8 cellular contexts compared by ENCODE assay signal in the genomic region with DNA sequence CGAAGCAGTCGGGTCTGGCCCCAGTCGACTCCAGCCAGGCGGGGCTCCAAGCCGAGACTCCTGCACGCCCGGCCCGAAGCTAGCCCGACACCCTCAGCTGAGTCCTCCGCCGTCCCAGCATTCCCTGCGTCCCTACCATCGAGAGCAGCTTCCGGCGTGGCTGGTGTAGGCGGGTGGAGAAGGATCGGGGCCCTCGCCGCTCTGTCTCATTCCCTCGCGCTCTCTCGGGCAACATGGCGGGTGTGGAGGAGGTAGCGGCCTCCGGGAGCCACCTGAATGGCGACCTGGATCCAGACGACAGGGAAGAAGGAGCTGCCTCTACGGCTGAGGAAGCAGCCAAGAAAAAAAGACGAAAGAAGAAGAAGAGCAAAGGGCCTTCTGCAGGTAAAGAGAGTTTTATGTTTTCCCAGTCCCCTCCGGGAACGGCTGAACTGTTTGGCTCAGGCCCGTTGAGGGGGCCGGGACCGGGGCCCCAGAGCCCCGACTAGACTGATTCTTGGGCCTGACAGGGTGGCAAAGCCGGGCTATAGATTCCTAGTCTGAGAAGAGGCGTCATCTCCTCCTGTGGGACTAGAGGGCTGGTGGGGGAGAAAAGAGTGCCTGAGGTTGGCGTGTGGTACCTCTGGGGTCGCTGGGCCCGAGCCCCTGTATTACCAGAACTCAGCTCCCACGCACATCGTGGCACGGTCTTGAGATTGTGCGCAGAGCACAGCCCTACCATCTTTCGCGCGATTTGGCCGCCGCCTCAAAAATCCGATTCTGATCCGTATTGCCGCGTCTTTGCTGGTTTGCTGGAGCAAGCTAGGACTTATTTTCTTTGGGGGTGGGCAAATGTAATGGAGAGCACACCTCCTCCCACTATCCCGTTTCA. TPM values are rescaled to one million over a fixed set of nuclear protein-coding genes. Genes with fewer than 3 reads are reported as not detected.
DNase-seq lines count a peak whose midpoint lies in the region; ATAC-seq and TF ChIP-seq lines count a peak whose summit lies in the region.

A gene (plus strand): TSS at position 206 of the 871 bp plus-strand sequence. CDS start 28 bp downstream, at position 234.

- no peak for TF ChIP-seq RAD21 in Ishikawa (IDR thresholded peaks at IDR 0.05; ENCODE audit: low read depth)

- H3K27ac ChIP-seq in PC-3 (ENCODE audit: low read length), result peak within 1 kb of the TSS; percentile 83
- peak within 1 kb of the TSS; percentile 92 for H3K27ac ChIP-seq in epithelial cell of prostate

- BruUV-seq in PC-3 (replicated peaks; lab: Mats Ljungman, UMichigan), result TSS peak; percentile 71

- H3K9me3 ChIP-seq in PC-3 (ENCODE audit: low read length), result no peaks in the 10 kb centered on the region

- H3K4me3 ChIP-seq in PC-3 (ENCODE audit: low read length), result peak within 1 kb of the TSS; percentile 91

- peaks cover 31% of the 10 kb centered on the region for H3K36me3 ChIP-seq in PC-3 (ENCODE audit: low read depth, low read length)

- intact Hi-C loops in PC-3 (cut with micrococcal nuclease), result loop anchor here (2.0 to 5.0 kb wide), 3 partner anchors 61 to 472 kb away; a partner anchor contains a TSS

- TF ChIP-seq CTCF in PC-3 (conservative IDR thresholded peaks at IDR 0.05; ENCODE audit: low read depth, low read length), result no peak

- H3K9ac ChIP-seq in PC-3 (ENCODE audit: low read length), result peak within 1 kb of the TSS; percentile 98

- peak within 1 kb of the TSS; percentile 95 for H2AFZ ChIP-seq in PC-3 (ENCODE audit: low read length)

- peaks cover 28% of the 10 kb centered on the region for H4K20me1 ChIP-seq in PC-3 (ENCODE audit: low read length)

- peak within 1 kb of the TSS; percentile 86 for H3K4me2 ChIP-seq in PC-3 (ENCODE audit: low read length)

- peaks cover 53% of the 10 kb centered on the region for H3K79me2 ChIP-seq in PC-3 (ENCODE audit: low read length)

- CTCF ChIA-PET in PC-3 (lab: Charles Lee), result interaction anchor here (1.4 kb wide), 1 partner anchor 60 kb away, joined by 7 read pairs; no protein-coding TSS in a partner anchor

- DNase-seq in DMS114 treated with DMSO at 0.1 percent for 48 hours (lab: John Stamatoyannopoulos, UW; ENCODE audit: unreplicated experiment) (peak; percentile 94), PC-3 (peak; percentile 96), activated T-cell treated with anti-CD3 and anti-CD28 coated beads for 48 hours (ENCODE audit: low read depth) (peak; percentile 91), epithelial cell of prostate (ENCODE audit: low read depth, low spot score) (peak; percentile 86), mucosa of gallbladder (ENCODE audit: low spot score) (peak; percentile 96)
- DNase-seq in stimulated activated CD8-positive, alpha-beta memory T cell treated with anti-CD3 and anti-CD28 coated beads, Interleukin-4, amount 100 ng/mL, for 4 hours (ENCODE audit: low read depth in 2 of 2, low spot score in 1 of 2), result peak; percentile 80 to 84

- TF ChIP-seq EP300 in Ishikawa (IDR thresholded peaks at IDR 0.05; ENCODE audit: borderline replicate concordance), result no peak

- ATAC-seq in GM21576 (IDR thresholded peaks at IDR 0.05; ENCODE audit: unreplicated experiment), result peak; percentile 94
- peak; percentile 96 for ATAC-seq in PC-3

- POLR2A ChIA-PET in PC-3 (lab: Charles Lee; ENCODE audit: unreplicated experiment), result interaction anchor here (0.5 to 1.0 kb wide), 11 partner anchors 49 to 290 kb away, joined by 3 to 29 read pairs (median 4); no protein-coding TSS in a partner anchor

- H3K9me2 ChIP-seq in PC-3 (replicated peaks; ENCODE audit: low read length), result no peaks in the 10 kb centered on the region

- peaks cover 22% of the 10 kb centered on the region for H3K4me1 ChIP-seq in PC-3 (ENCODE audit: insufficient read depth, low read length)

- H3F3A ChIP-seq in PC-3 (ENCODE audit: low read length, unreplicated experiment), result no peaks in the 10 kb centered on the region

- no peaks in the 10 kb centered on the region for H3K27me3 ChIP-seq in PC-3 (ENCODE audit: low read length)

TF ChIP-seq in Ishikawa, 13 proteins besides CTCF, POLR2A, EP300 and RAD21:
- TF ChIP-seq ZBTB7A (IDR thresholded peaks at IDR 0.05; ENCODE audit: low read depth) (no peak), NFIC (IDR thresholded peaks at IDR 0.05) (peak; percentile 9; the same call in 1 of the 2 replicates), TCF12 (IDR thresholded peaks at IDR 0.05; ENCODE audit: low read depth) (peak; percentile 51; the same call in 1 of the 2 replicates), TEAD4 (IDR thresholded peaks at IDR 0.05) (peak; percentile 48), CREB1 (IDR thresholded peaks at IDR 0.05; ENCODE audit: low read depth) (0 out of 2 replicates have a peak, but pooled peaks have one; percentile 11), FOXM1 (IDR thresholded peaks at IDR 0.05; ENCODE audit: borderline replicate concordance, low read depth) (no peak), YY1 (IDR thresholded peaks at IDR 0.05; ENCODE audit: low read depth) (peak; percentile 92), TAF1 (IDR thresholded peaks at IDR 0.05; ENCODE audit: low read depth) (peak; percentile 99), EGR1 (IDR thresholded peaks at IDR 0.05) (peak; percentile 81), CEBPB (IDR thresholded peaks at IDR 0.05) (0 out of 2 replicates have a peak, but pooled peaks have one; percentile 3)
- TF ChIP-seq, protein P1, sequence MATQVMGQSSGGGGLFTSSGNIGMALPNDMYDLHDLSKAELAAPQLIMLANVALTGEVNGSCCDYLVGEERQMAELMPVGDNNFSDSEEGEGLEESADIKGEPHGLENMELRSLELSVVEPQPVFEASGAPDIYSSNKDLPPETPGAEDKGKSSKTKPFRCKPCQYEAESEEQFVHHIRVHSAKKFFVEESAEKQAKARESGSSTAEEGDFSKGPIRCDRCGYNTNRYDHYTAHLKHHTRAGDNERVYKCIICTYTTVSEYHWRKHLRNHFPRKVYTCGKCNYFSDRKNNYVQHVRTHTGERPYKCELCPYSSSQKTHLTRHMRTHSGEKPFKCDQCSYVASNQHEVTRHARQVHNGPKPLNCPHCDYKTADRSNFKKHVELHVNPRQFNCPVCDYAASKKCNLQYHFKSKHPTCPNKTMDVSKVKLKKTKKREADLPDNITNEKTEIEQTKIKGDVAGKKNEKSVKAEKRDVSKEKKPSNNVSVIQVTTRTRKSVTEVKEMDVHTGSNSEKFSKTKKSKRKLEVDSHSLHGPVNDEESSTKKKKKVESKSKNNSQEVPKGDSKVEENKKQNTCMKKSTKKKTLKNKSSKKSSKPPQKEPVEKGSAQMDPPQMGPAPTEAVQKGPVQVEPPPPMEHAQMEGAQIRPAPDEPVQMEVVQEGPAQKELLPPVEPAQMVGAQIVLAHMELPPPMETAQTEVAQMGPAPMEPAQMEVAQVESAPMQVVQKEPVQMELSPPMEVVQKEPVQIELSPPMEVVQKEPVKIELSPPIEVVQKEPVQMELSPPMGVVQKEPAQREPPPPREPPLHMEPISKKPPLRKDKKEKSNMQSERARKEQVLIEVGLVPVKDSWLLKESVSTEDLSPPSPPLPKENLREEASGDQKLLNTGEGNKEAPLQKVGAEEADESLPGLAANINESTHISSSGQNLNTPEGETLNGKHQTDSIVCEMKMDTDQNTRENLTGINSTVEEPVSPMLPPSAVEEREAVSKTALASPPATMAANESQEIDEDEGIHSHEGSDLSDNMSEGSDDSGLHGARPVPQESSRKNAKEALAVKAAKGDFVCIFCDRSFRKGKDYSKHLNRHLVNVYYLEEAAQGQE (IDR thresholded peaks at IDR 0.05; ENCODE audit: low read depth), result peak; percentile 38; the same call in 1 of the 2 replicates
- TF ChIP-seq, protein P2, sequence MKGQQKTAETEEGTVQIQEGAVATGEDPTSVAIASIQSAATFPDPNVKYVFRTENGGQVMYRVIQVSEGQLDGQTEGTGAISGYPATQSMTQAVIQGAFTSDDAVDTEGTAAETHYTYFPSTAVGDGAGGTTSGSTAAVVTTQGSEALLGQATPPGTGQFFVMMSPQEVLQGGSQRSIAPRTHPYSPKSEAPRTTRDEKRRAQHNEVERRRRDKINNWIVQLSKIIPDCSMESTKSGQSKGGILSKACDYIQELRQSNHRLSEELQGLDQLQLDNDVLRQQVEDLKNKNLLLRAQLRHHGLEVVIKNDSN (IDR thresholded peaks at IDR 0.05), result peak; percentile 32; the same call in 1 of the 2 replicates
- TF ChIP-seq, protein P3, sequence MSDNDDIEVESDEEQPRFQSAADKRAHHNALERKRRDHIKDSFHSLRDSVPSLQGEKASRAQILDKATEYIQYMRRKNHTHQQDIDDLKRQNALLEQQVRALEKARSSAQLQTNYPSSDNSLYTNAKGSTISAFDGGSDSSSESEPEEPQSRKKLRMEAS (IDR thresholded peaks at IDR 0.05), result peak; percentile 88

RNA-seq across cellular contexts. Expression of the gene that starts here (rescaled TPM):
- total RNA-seq in PC-3 (2014; rRNA removed) (79.2 and 85.5 TPM in 2 replicates), mucosa of gallbladder (45.2 TPM)

Comparison
In these comparisons a context has a peak if more than half of its experiments do, and no peak if none do; other contexts are left out.
1. Peak in every context shown above with its lines: DNase-seq, ATAC-seq, H3K4me3 ChIP-seq and H3K27ac ChIP-seq.